ENCODE assay signal across 19 cellular contexts in the genomic region with DNA sequence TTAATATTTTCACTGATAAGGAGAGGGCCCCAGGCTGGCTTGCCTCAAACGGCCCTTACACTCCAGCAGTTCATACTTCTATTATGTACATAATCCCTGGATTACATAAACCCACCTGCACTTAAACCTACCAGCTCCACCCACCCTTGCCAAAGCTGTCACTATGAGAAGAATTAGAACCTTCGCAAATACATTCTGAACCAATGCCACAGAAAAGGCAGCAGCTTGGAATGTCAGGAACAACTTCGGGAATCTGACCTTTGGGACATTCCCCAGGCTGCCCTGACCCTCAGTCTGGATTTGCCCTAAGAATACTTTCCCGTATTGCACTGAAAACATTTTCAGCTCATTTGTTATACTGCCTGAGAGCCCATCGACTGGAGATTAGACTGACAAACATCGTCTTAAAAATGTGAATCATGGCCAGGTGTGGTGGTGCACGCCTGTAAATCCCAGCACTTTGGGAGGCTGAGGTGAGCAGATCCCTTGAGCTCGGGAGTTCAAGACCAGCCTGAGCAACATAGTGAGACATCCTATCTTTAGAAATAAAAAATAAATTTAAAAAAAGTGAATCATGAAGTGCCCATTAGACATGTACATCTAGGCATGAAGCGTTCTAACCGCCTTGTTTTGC. TPM values are rescaled to one million over a fixed set of nuclear protein-coding genes. Genes with fewer than 3 reads are reported as not detected.
DNase-seq lines count a peak whose midpoint lies in the region; ATAC-seq and TF ChIP-seq lines count a peak whose summit lies in the region.
"Had no signal": no experiment of that assay in that cellular context is flagged by ENCODE, and none has a peak within 500 bp of the region (broad histone marks: within the 10 kb centered on the region; RNA-seq: fewer than 3 reads in every experiment).

No MANE protein-coding gene starts in this region.

- peak overlapping the region in 3 of 4 donors; percentile 24 to 73 (median 25) for H3K27ac ChIP-seq in gastroesophageal sphincter
- peak overlapping the region; percentile 33 for H3K27ac ChIP-seq in neutrophil
- H3K27ac ChIP-seq: KMS-11 had no signal

- peaks cover 74% of the 10 kb centered on the region for H3K4me1 ChIP-seq in Caco-2
- H3K4me1 ChIP-seq in gastroesophageal sphincter, result peaks cover 0 to 53% (median 3%) of the 10 kb centered on the region in 3 donors
- peaks cover 23 to 27% of the 10 kb centered on the region in 2 experiments for H3K4me1 ChIP-seq in neutrophil (ENCODE audit: control insufficient read depth in 1 of 2, insufficient read depth in 1 of 2, low read depth in 1 of 2, low read length in 1 of 2)

- WGBS in gastroesophageal sphincter (ENCODE audit: low coverage in 1 of 2), 2 donors, result 83 to 100% methylated on average over 2 to 4 of the region's 10 CpGs

- no peak for TF ChIP-seq POLR2A in gastroesophageal sphincter (IDR thresholded peaks at IDR 0.05)

- peaks cover 13% of the 10 kb centered on the region for H3K36me3 Mint-ChIP-seq in Caco-2 (ENCODE audit: insufficient read depth, unreplicated experiment)
- H3K36me3 Mint-ChIP-seq: CD8-positive, alpha-beta T cell; mesothelial cell of epicardium; natural killer cell treated with Interleukin-12 subunit alpha and Interleukin-12 subunit beta and Interleukin-15 and Interleukin-18, amount 100 ng/mL, for 72 hours; stimulated activated memory B cell treated with anti-CD40 and anti-IgM and Interleukin-4, amounts not matched to agents 10 μg/mL and 1 μg/mL and 100 μg/mL, for 72 hours; WTC11 had no signal

- H3K9me3 Mint-ChIP-seq in Caco-2 (ENCODE audit: unreplicated experiment), result no peaks in the 10 kb centered on the region
- H3K9me3 Mint-ChIP-seq: activated naive CD4-positive, alpha-beta T cell treated with anti-CD3 and anti-CD28 coated beads for 36 hours; CD8-positive, alpha-beta T cell; mesothelial cell of epicardium; natural killer cell treated with Interleukin-12 subunit alpha and Interleukin-12 subunit beta and Interleukin-15 and Interleukin-18, amount 100 ng/mL, for 72 hours; stimulated activated memory B cell treated with anti-CD40 and anti-IgM and Interleukin-4, amounts not matched to agents 10 μg/mL and 1 μg/mL and 100 μg/mL, for 72 hours; WTC11 had no signal

- TF ChIP-seq EP300 in gastroesophageal sphincter (IDR thresholded peaks at IDR 0.05), result no peak

- no TSS peak for BruUV-seq in Caco-2 (replicated peaks; lab: Mats Ljungman, UMichigan)

- H3K4me3 ChIP-seq in Caco-2 (ENCODE audit: low read depth, low read length) (no peak overlapping the region), gastroesophageal sphincter (no peak overlapping the region), neutrophil (ENCODE audit: low read depth in 1 of 2, low read length in 1 of 2) (no peak overlapping the region)
- H3K4me3 ChIP-seq: tibial artery had no signal

- TF ChIP-seq CTCF in Caco-2 (IDR thresholded peaks at IDR 0.05; ENCODE audit: insufficient read depth in 1 of 2, low read depth in 1 of 2, low read length in 1 of 2, severe bottlenecking in 1 of 2, unreplicated experiment in 1 of 2) (no peak), gastroesophageal sphincter (IDR thresholded peaks at IDR 0.05) (no peak), neutrophil (IDR thresholded peaks at IDR 0.05) (no peak)

- intact Hi-C loops in Caco-2 (cut with micrococcal nuclease; ENCODE audit: unreplicated experiment), result loop anchor here (1.0 to 5.0 kb wide), 3 partner anchors 21 to 41 kb away; a partner anchor contains a TSS

- 0 out of 2 replicates have a peak, but pooled peaks cover 3% of the 10 kb centered on the region for H3K9me3 ChIP-seq in Caco-2
- no peaks in the 10 kb centered on the region for H3K9me3 ChIP-seq in gastroesophageal sphincter
- H3K9me3 ChIP-seq in neutrophil, result no peaks in the 10 kb centered on the region
- H3K9me3 ChIP-seq: tibial artery had no signal

- H3K36me3 ChIP-seq in Caco-2 (ENCODE audit: control insufficient read depth, insufficient read depth, low read length) (no peaks in the 10 kb centered on the region), gastroesophageal sphincter (no peaks in the 10 kb centered on the region), neutrophil (no peaks in the 10 kb centered on the region)
- H3K36me3 ChIP-seq: tibial artery had no signal

- H3K4me3 Mint-ChIP-seq in Caco-2 (ENCODE audit: unreplicated experiment), result no peak overlapping the region
- H3K4me3 Mint-ChIP-seq: activated naive CD4-positive, alpha-beta T cell treated with anti-CD3 and anti-CD28 coated beads for 36 hours; CD8-positive, alpha-beta T cell; mesothelial cell of epicardium; natural killer cell treated with Interleukin-12 subunit alpha and Interleukin-12 subunit beta and Interleukin-15 and Interleukin-18, amount 100 ng/mL, for 72 hours; stimulated activated memory B cell treated with anti-CD40 and anti-IgM and Interleukin-4, amounts not matched to agents 10 μg/mL and 1 μg/mL and 100 μg/mL, for 72 hours; WTC11 had no signal

- H3K27me3 ChIP-seq in Caco-2 (replicated peaks; ENCODE audit: control insufficient read depth, insufficient read depth, low read length), result no peaks in the 10 kb centered on the region
- no peaks in the 10 kb centered on the region for H3K27me3 ChIP-seq in gastroesophageal sphincter
- H3K27me3 ChIP-seq in neutrophil, result no peaks in the 10 kb centered on the region
- H3K27me3 ChIP-seq: tibial artery had no signal

- ATAC-seq in gastroesophageal sphincter (no peak), GM18517 (IDR thresholded peaks at IDR 0.05; ENCODE audit: unreplicated experiment) (no peak)
- ATAC-seq: CD8-positive, alpha-beta T cell; natural killer cell treated with Interleukin-12 subunit alpha and Interleukin-12 subunit beta and Interleukin-15 and Interleukin-18, amount 100 ng/mL, for 72 hours; stimulated activated memory B cell treated with anti-CD40 and anti-IgM and Interleukin-4, amounts not matched to agents 10 μg/mL and 1 μg/mL and 100 μg/mL, for 72 hours; WTC11 had no signal

- DNase-seq in Caco-2 (peak; percentile 76 to 87), HuH-7 (ENCODE audit: low spot score) (peak; percentile 40), T-helper 1 cell (no peak)
- DNase-seq in activated T-cell treated with anti-CD3 and anti-CD28 coated beads, Interleukin-2, amount 50 U/mL, for 48 hours, result no peak
- DNase-seq in effector CD8-positive, alpha-beta T cell (lab: John Stamatoyannopoulos, UW), result no peak
- DNase-seq: activated CD4-positive, alpha-beta T cell treated with anti-CD3 and anti-CD28 coated beads, Interleukin-2, amount 50 U/mL, for 48 hours; activated naive CD4-positive, alpha-beta T cell treated with anti-CD3 and anti-CD28 coated beads for 36 hours; CD8-positive, alpha-beta T cell; NCI-H1048; NCI-H2107; tibial artery had no signal

- H3K27ac Mint-ChIP-seq in Caco-2 (ENCODE audit: unreplicated experiment), result peak overlapping the region; percentile 87
- H3K27ac Mint-ChIP-seq: activated naive CD4-positive, alpha-beta T cell treated with anti-CD3 and anti-CD28 coated beads for 36 hours; CD8-positive, alpha-beta T cell; mesothelial cell of epicardium; natural killer cell treated with Interleukin-12 subunit alpha and Interleukin-12 subunit beta and Interleukin-15 and Interleukin-18, amount 100 ng/mL, for 72 hours; stimulated activated memory B cell treated with anti-CD40 and anti-IgM and Interleukin-4, amounts not matched to agents 10 μg/mL and 1 μg/mL and 100 μg/mL, for 72 hours had no signal

- CTCF ChIA-PET in Caco-2 (lab: Charles Lee), result interaction anchor here (0.9 to 1.9 kb wide), 4 partner anchors 21 to 88 kb away, joined by 3 to 8 read pairs (median 5); a partner anchor contains a TSS

- POLR2A ChIA-PET in Caco-2 (lab: Charles Lee), result interaction anchor here (1.9 kb wide), 1 partner anchor 21 kb away, joined by 13 read pairs; a partner anchor contains a TSS

- H3K4me1 Mint-ChIP-seq in Caco-2 (ENCODE audit: low read depth, unreplicated experiment), result peaks cover 41% of the 10 kb centered on the region
- H3K4me1 Mint-ChIP-seq: stimulated activated memory B cell treated with anti-CD40 and anti-IgM and Interleukin-4, amounts not matched to agents 10 μg/mL and 1 μg/mL and 100 μg/mL, for 72 hours; WTC11 had no signal

- no peaks in the 10 kb centered on the region for H3K27me3 Mint-ChIP-seq in Caco-2 (ENCODE audit: insufficient read depth, unreplicated experiment)
- H3K27me3 Mint-ChIP-seq: natural killer cell treated with Interleukin-12 subunit alpha and Interleukin-12 subunit beta and Interleukin-15 and Interleukin-18, amount 100 ng/mL, for 72 hours; stimulated activated memory B cell treated with anti-CD40 and anti-IgM and Interleukin-4, amounts not matched to agents 10 μg/mL and 1 μg/mL and 100 μg/mL, for 72 hours had no signal

RNA-seq across cellular contexts. Expression of a gene that starts 21.0 kb away (rescaled TPM):
- 92.0 and 96.1 TPM in 2 replicates for total RNA-seq in Caco-2 (2022)
- 10 to 100 TPM; 38.4 to 86.1 (median 40.1) TPM for total RNA-seq in gastroesophageal sphincter

Comparison
In these comparisons a context has a peak if more than half of its experiments do, and no peak if none do; other contexts are left out.
1. DNase-seq: peak in Caco-2 (2 of 2) and HuH-7 (single experiment); none in activated T-cell treated with anti-CD3 and anti-CD28 coated beads, Interleukin-2, amount 50 U/mL, for 48 hours (0 of 2), effector CD8-positive, alpha-beta T cell (single experiment) and T-helper 1 cell (0 of 5).